1 cellular context compared by ENCODE assay signal in genomic region chr9:74696520-74696919, GRCh38.
TF ChIP-seq lines count a peak whose summit lies in the region.

No MANE protein-coding gene starts in this region.

TF ChIP-seq in A549, 52 proteins besides CTCF, POLR2A, EP300 and RAD21 (continued from another document):
- TF ChIP-seq E2F6 (IDR thresholded peaks at IDR 0.05; ENCODE audit: borderline replicate concordance, low read depth): no peak
- no peak for TF ChIP-seq TFCP2L1 (CRISPR knock-in tag; IDR thresholded peaks at IDR 0.05)
